In genomic region chr5:140145818-140146522, GRCh38 we compare ENCODE assay signal across 8 cellular contexts. TPM values are rescaled to one million over a fixed set of nuclear protein-coding genes. Genes with fewer than 3 reads are reported as not detected.
A peak's percentile ranks its signal among the peaks of the same experiment; 100 is the strongest.
DNase-seq lines count a peak whose midpoint lies in the region; ATAC-seq and TF ChIP-seq lines count a peak whose summit lies in the region.

No MANE protein-coding gene starts in this region.

- TF ChIP-seq CTCF in ascending aorta (IDR thresholded peaks at IDR 0.05) (peak; percentile 50 to 88 (median 67)), progenitor cell of endocrine pancreas (IDR thresholded peaks at IDR 0.05; ENCODE audit: unreplicated experiment) (peak; percentile 94)

- H3K27ac ChIP-seq in ascending aorta = no peak overlapping the region
- no peak overlapping the region for H3K27ac ChIP-seq in right cardiac atrium (ENCODE audit: low read length)
- no peak overlapping the region for H3K27ac ChIP-seq in urinary bladder (ENCODE audit: low read depth)

- H3K27me3 Mint-ChIP-seq in T-cell = peaks cover 8 to 20% of the 10 kb centered on the region in 2 donors
- peaks cover 46% of the 10 kb centered on the region for H3K27me3 Mint-ChIP-seq in progenitor cell of endocrine pancreas

- H3K4me1 Mint-ChIP-seq in T-cell (peaks cover 25 to 35% (median 33%) of the 10 kb centered on the region in 3 donors), progenitor cell of endocrine pancreas (ENCODE audit: low read depth) (peaks cover 6% of the 10 kb centered on the region)

- H3K4me3 ChIP-seq in ascending aorta (peak overlapping the region; percentile 46 to 61), right cardiac atrium (ENCODE audit: low read length) (peak overlapping the region; percentile 46), urinary bladder (ENCODE audit: low read depth, low read length) (peak overlapping the region; percentile 29)

- DNase-seq in G401 (ENCODE audit: low spot score) = peak; percentile 52
- peak in 31 of 34 experiments; percentile 9 to 63 (median 32) for DNase-seq in T-cell
- peak in 1 of 2 donors; percentile 80 for DNase-seq in ascending aorta (ENCODE audit: low spot score in 2 of 2)
- DNase-seq in right cardiac atrium = peak; percentile 82 to 94 (median 93)
- DNase-seq in progenitor cell of endocrine pancreas (ENCODE audit: low spot score, unreplicated experiment) = peak; percentile 72

- H3K27ac Mint-ChIP-seq in T-cell (no peak overlapping the region), progenitor cell of endocrine pancreas (no peak overlapping the region)

- H3K36me3 Mint-ChIP-seq in T-cell (no peaks in the 10 kb centered on the region), progenitor cell of endocrine pancreas (ENCODE audit: insufficient read depth) (no peaks in the 10 kb centered on the region)

- no peaks in the 10 kb centered on the region for H3K9me3 ChIP-seq in ascending aorta
- H3K9me3 ChIP-seq in right cardiac atrium (ENCODE audit: control insufficient read depth, low read length) = no peaks in the 10 kb centered on the region

- ATAC-seq in HG02973 (IDR thresholded peaks at IDR 0.05; ENCODE audit: unreplicated experiment) (peak; percentile 53), T-cell (replicated peaks in 1 of 4) (peak; percentile 70 to 82 (median 78)), right cardiac atrium (peak; percentile 93 to 94), HG03469 (IDR thresholded peaks at IDR 0.05; ENCODE audit: unreplicated experiment) (no peak)

- H3K36me3 ChIP-seq in ascending aorta (no peaks in the 10 kb centered on the region), urinary bladder (ENCODE audit: insufficient read depth) (no peaks in the 10 kb centered on the region)

- peak overlapping the region; percentile 38 to 62 (median 61) for H3K4me3 Mint-ChIP-seq in T-cell
- H3K4me3 Mint-ChIP-seq in progenitor cell of endocrine pancreas (ENCODE audit: low read depth) = peak overlapping the region; percentile 70

- 11% methylated on average over 64 of the region's 64 CpGs for WGBS in right cardiac atrium
- 7% methylated on average over 64 of the region's 64 CpGs for WGBS in urinary bladder

- H3K4me1 ChIP-seq in ascending aorta (peaks cover 11 to 14% of the 10 kb centered on the region in 2 donors), right cardiac atrium (ENCODE audit: control insufficient read depth, insufficient read depth, low read length) (no peaks in the 10 kb centered on the region), urinary bladder (ENCODE audit: insufficient read depth) (peaks cover 2% of the 10 kb centered on the region)

- CTCF ChIA-PET in T-cell (lab: Charles Lee) = interaction anchor here (0.6 to 5.4 kb wide), 16 partner anchors 14 to 1742 kb away, joined by 3 to 42 read pairs (median 5); no protein-coding TSS in a partner anchor

- POLR2A ChIA-PET in T-cell (lab: Charles Lee) = no interaction called here

- in situ Hi-C loops in G401 (cut with HindIII; ENCODE audit: low sequenced_read_pairs) = no loop called here

- intact Hi-C loops in ascending aorta (cut with DNase I) (loop anchor here (1.0 to 2.0 kb wide), 3 partner anchors 11 to 39 kb away; partner anchors contain the start of gene PURA), right cardiac atrium (cut with DNase I) (loop anchor here in 1 of 4 donors (5.0 kb wide), 2 partner anchors 34 to 69 kb away; partner anchors contain the start of gene PURA)

- H3K27me3 ChIP-seq in ascending aorta (no peaks in the 10 kb centered on the region), right cardiac atrium (ENCODE audit: control insufficient read depth, insufficient read depth) (no peaks in the 10 kb centered on the region)

- H3K9me3 Mint-ChIP-seq in T-cell (no peaks in the 10 kb centered on the region), progenitor cell of endocrine pancreas (ENCODE audit: low read depth) (no peaks in the 10 kb centered on the region)

RNA-seq across cellular contexts. Expression of gene IGIP, which starts 20.2 kb away (rescaled TPM):
- total RNA-seq in G401 (2014; rRNA removed; shearing (Covaris generic)) = 0.24 and 0.68 TPM in 2 replicates
- total RNA-seq in T-cell (10 to 100 TPM in 2 of 5 donors, 1 to 10 TPM in 3; 4.7 to 11.3 (median 9.7) TPM), ascending aorta (5.6 TPM), right cardiac atrium (10 to 100 TPM; 14.9 to 20.1 (median 16.9) TPM), progenitor cell of endocrine pancreas (2.0 and 2.1 TPM in 2 replicates), urinary bladder (25.0 TPM)
- polyA plus RNA-seq in right cardiac atrium (9.8 TPM), urinary bladder (9.0 TPM)

RNA-seq across cellular contexts. Expression of gene CYSTM1, which starts 29.0 kb away (rescaled TPM):
- total RNA-seq in G401 (2014; rRNA removed; shearing (Covaris generic)) = 46.1 and 53.8 TPM in 2 replicates
- total RNA-seq in T-cell (1 to 10 TPM; 1.9 to 6.0 (median 5.0) TPM), ascending aorta (66.3 TPM), right cardiac atrium (10 to 100 TPM; 47.8 to 58.3 (median 51.1) TPM), progenitor cell of endocrine pancreas (28.1 and 30.9 TPM in 2 replicates), urinary bladder (7.8 TPM)
- polyA plus RNA-seq in right cardiac atrium (77.4 TPM), urinary bladder (65.2 TPM)

RNA-seq across cellular contexts. Expression of gene PURA, which starts 32.1 kb away (rescaled TPM):
- 8.0 and 9.7 TPM in 2 replicates for total RNA-seq in G401 (2014; rRNA removed; shearing (Covaris generic))
- total RNA-seq in T-cell = 10 to 100 TPM; 10.8 to 28.1 (median 25.3) TPM
- total RNA-seq in ascending aorta = 11.5 TPM
- total RNA-seq in right cardiac atrium = 10 to 100 TPM; 25.7 to 37.1 (median 32.9) TPM
- polyA plus RNA-seq in right cardiac atrium = 6.1 TPM
- 7.0 and 7.7 TPM in 2 replicates for total RNA-seq in progenitor cell of endocrine pancreas
- total RNA-seq in urinary bladder = 34.5 TPM
- 9.6 TPM for polyA plus RNA-seq in urinary bladder
